Comparison of ENCODE assay signal across 1 cellular context in genomic region chr3:60652829-60653228, GRCh38.
TF ChIP-seq lines count a peak whose summit lies in the region.

No MANE protein-coding gene starts in this region.

TF ChIP-seq in GM12878, 131 proteins besides CTCF, POLR2A, EP300 and RAD21 (continued from another document and continues in another):
- TF ChIP-seq PRDM15 (CRISPR knock-in tag; IDR thresholded peaks at IDR 0.05) (no peak), USF1 (IDR thresholded peaks at IDR 0.05; ENCODE audit: borderline replicate concordance, extremely low read length, insufficient read depth, low read depth, low read length) (no peak), KAT2A (conservative IDR thresholded peaks at IDR 0.05; ENCODE audit: control insufficient read depth, low read depth, low read length) (no peak), TBL1XR1 (IDR thresholded peaks at IDR 0.05; ENCODE audit: low read depth, low read length) (no peak), IKZF2 (IDR thresholded peaks at IDR 0.05) (peak; percentile 80 to 87; a peak in 2 of 4 replicates), EED (IDR thresholded peaks at IDR 0.05; ENCODE audit: low read depth) (peak; percentile 25; the same call in 1 of the 2 replicates), POU2F2 (IDR thresholded peaks at IDR 0.05; ENCODE audit: borderline replicate concordance, low read depth, low read length) (no peak), BRCA1 (IDR thresholded peaks at IDR 0.05; ENCODE audit: low read depth, low read length) (no peak), RUNX3 (IDR thresholded peaks at IDR 0.05; ENCODE audit: low read length) (peak; percentile 92), MYC (IDR thresholded peaks at IDR 0.05; ENCODE audit: insufficient read depth, insufficient read length, insufficient replicate concordance, low read length, severe bottlenecking) (no peak), ATF2 (IDR thresholded peaks at IDR 0.05; ENCODE audit: low read length) (peak; percentile 43; the same call in 1 of the 2 replicates), PAX5 (IDR thresholded peaks at IDR 0.05; ENCODE audit: borderline replicate concordance, low read depth, low read length) (peak; percentile 47; the same call in 1 of the 2 replicates), SKIL (IDR thresholded peaks at IDR 0.05; ENCODE audit: low read depth, poor library complexity, severe bottlenecking) (no peak), JUNB (IDR thresholded peaks at IDR 0.05) (peak; percentile 56), CREM (IDR thresholded peaks at IDR 0.05; ENCODE audit: low read depth) (peak; percentile 62; the same call in 1 of the 2 replicates), JUND (IDR thresholded peaks at IDR 0.05; ENCODE audit: low read depth, low read length) (no peak), SUZ12 (IDR thresholded peaks at IDR 0.05; ENCODE audit: unreplicated experiment) (no peak), SRF (IDR thresholded peaks at IDR 0.05; ENCODE audit: low read depth in 2 of 2, low read length in 2 of 2) (no peak), ATF7 (IDR thresholded peaks at IDR 0.05; ENCODE audit: low read depth) (peak; percentile 97), PML (IDR thresholded peaks at IDR 0.05; ENCODE audit: low read length) (no peak), HDGF (IDR thresholded peaks at IDR 0.05) (peak; percentile 15; the same call in 1 of the 2 replicates), SIX5 (IDR thresholded peaks at IDR 0.05; ENCODE audit: low read depth, low read length, severe bottlenecking) (no peak), ZNF622 (IDR thresholded peaks at IDR 0.05) (no peak), ZNF687 (IDR thresholded peaks at IDR 0.05) (no peak), NR2F1 (conservative IDR thresholded peaks at IDR 0.05) (no peak), REST (IDR thresholded peaks at IDR 0.05; ENCODE audit: low read depth, low read length) (no peak), HDAC6 (IDR thresholded peaks at IDR 0.05; ENCODE audit: unreplicated experiment) (no peak), CBX3 (IDR thresholded peaks at IDR 0.05; ENCODE audit: borderline replicate concordance, low read depth) (no peak), CBFB (IDR thresholded peaks at IDR 0.05; ENCODE audit: low read depth) (peak; percentile 51; the same call in 1 of the 2 replicates), FOS (IDR thresholded peaks at IDR 0.05; ENCODE audit: borderline replicate concordance, extremely low read depth, insufficient read length) (no peak), NBN (IDR thresholded peaks at IDR 0.05) (peak; percentile 86), BHLHE40 (IDR thresholded peaks at IDR 0.05; ENCODE audit: borderline replicate concordance in 1 of 2, low read depth in 2 of 2, low read length in 1 of 2) (peak; percentile 61 to 73; a peak in 2 of 4 replicates), NFXL1 (IDR thresholded peaks at IDR 0.05; ENCODE audit: borderline replicate concordance) (no peak), SREBF2 (IDR thresholded peaks at IDR 0.05; ENCODE audit: low read length) (no peak), ZBTB33 (IDR thresholded peaks at IDR 0.05) (no peak), MLLT1 (IDR thresholded peaks at IDR 0.05) (peak; percentile 72), PKNOX1 (IDR thresholded peaks at IDR 0.05) (peak; percentile 8; the same call in 1 of the 2 replicates), STAT1 (conservative IDR thresholded peaks at IDR 0.05) (no peak), MAX (IDR thresholded peaks at IDR 0.05; ENCODE audit: low read depth, low read length) (no peak), MEF2B (IDR thresholded peaks at IDR 0.05; ENCODE audit: partially characterized antibody, poor library complexity, severe bottlenecking) (peak; percentile 60)
